Comparison of ENCODE assay signal across 17 cellular contexts in the genomic region with DNA sequence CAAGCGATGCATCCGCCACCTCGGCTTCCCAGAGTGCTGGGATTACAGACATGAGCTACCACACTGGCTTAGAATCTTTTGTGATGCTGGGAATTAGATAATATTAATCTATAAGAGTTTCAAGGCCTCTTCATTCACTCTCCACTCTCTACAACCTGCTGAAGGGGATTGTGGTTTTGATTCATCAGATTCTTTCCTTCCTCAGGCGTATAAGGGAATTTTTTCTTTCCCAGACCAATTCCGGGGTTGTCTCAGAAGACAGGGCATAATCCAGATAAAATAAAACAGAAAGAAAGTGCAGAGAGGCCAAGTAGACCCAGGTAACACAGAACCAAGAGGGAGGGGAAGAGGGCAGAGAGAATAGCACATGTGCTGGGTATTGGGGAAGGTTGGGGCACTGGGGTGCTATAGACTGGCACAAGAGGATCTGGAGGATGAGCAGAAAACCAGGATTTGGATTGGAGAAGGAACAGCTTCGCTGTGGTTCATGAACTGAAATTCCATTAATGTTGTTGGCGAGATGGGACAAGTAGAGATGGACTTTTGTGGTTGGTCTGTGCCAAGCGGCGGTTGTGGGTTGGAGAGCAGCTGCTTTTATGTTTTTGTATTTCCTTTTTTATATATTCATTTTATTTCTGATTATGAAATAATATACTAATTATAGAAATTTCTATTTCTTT. TPM values are rescaled to one million over a fixed set of nuclear protein-coding genes. Genes with fewer than 3 reads are reported as not detected.
DNase-seq lines count a peak whose midpoint lies in the region; ATAC-seq and TF ChIP-seq lines count a peak whose summit lies in the region.
"Had no signal": no experiment of that assay in that cellular context is flagged by ENCODE, and none has a peak within 500 bp of the region (broad histone marks: within the 10 kb centered on the region; RNA-seq: fewer than 3 reads in every experiment).

No MANE protein-coding gene starts in this region.

- H3K27me3 Mint-ChIP-seq in activated T-cell treated with anti-CD3 and anti-CD28 coated beads, Interleukin-2, amount 50 U/mL, for 4 hours (ENCODE audit: low read depth): no peaks in the 10 kb centered on the region
- H3K27me3 Mint-ChIP-seq in activated CD4-positive, alpha-beta memory T cell treated with anti-CD3 and anti-CD28 coated beads, Interleukin-2, amount 10 ng/mL, durations not matched to agents 7 days and 5 days: no peaks in the 10 kb centered on the region
- no peaks in the 10 kb centered on the region for H3K27me3 Mint-ChIP-seq in stimulated activated naive B cell treated with anti-CD40 and anti-IgM and Interleukin-4, amounts not matched to agents 10 μg/mL and 1 μg/mL and 100 μg/mL, for 72 hours

- WGBS in esophagus squamous epithelium, 2 donors: 65 to 68% methylated on average over 9 of the region's 9 CpGs

- intact Hi-C loops in esophagus squamous epithelium (cut with DNase I): no loop called here

- H3K9me3 Mint-ChIP-seq in activated T-cell treated with anti-CD3 and anti-CD28 coated beads, Interleukin-2, amount 50 U/mL, for 4 hours: no peaks in the 10 kb centered on the region
- H3K9me3 Mint-ChIP-seq in activated CD4-positive, alpha-beta memory T cell treated with anti-CD3 and anti-CD28 coated beads, Interleukin-2, amount 10 ng/mL, durations not matched to agents 7 days and 5 days: no peaks in the 10 kb centered on the region
- peaks cover 0 to 2% of the 10 kb centered on the region in 2 donors for H3K9me3 Mint-ChIP-seq in stimulated activated naive B cell treated with anti-CD40 and anti-IgM and Interleukin-4, amounts not matched to agents 10 μg/mL and 1 μg/mL and 100 μg/mL, for 72 hours

- H3K36me3 Mint-ChIP-seq in activated T-cell treated with anti-CD3 and anti-CD28 coated beads, Interleukin-2, amount 50 U/mL, for 4 hours (ENCODE audit: insufficient read depth): peaks cover 24% of the 10 kb centered on the region
- H3K36me3 Mint-ChIP-seq in activated CD4-positive, alpha-beta memory T cell treated with anti-CD3 and anti-CD28 coated beads, Interleukin-2, amount 10 ng/mL, durations not matched to agents 7 days and 5 days (ENCODE audit: low read depth): peaks cover 73% of the 10 kb centered on the region
- peaks cover 33 to 40% of the 10 kb centered on the region in 2 donors for H3K36me3 Mint-ChIP-seq in stimulated activated naive B cell treated with anti-CD40 and anti-IgM and Interleukin-4, amounts not matched to agents 10 μg/mL and 1 μg/mL and 100 μg/mL, for 72 hours

- H3K4me1 ChIP-seq in esophagus squamous epithelium: peaks cover 19 to 68% (median 40%) of the 10 kb centered on the region in 3 donors

- POLR2A ChIA-PET in activated CD4-positive, alpha-beta memory T cell treated with anti-CD3 and anti-CD28 coated beads, Interleukin-2, amount 10 ng/mL, durations not matched to agents 7 days and 5 days (lab: Charles Lee): interaction anchor here (0.6 to 2.9 kb wide), 3 partner anchors 11 to 309 kb away, joined by 3 to 10 read pairs (median 5); a partner anchor contains a TSS

- no peak for TF ChIP-seq CTCF in esophagus squamous epithelium (IDR thresholded peaks at IDR 0.05)

- peak overlapping the region; percentile 29 for H3K4me3 Mint-ChIP-seq in activated T-cell treated with anti-CD3 and anti-CD28 coated beads, Interleukin-2, amount 50 U/mL, for 4 hours
- no peak overlapping the region for H3K4me3 Mint-ChIP-seq in activated CD4-positive, alpha-beta memory T cell treated with anti-CD3 and anti-CD28 coated beads, Interleukin-2, amount 10 ng/mL, durations not matched to agents 7 days and 5 days
- H3K4me3 Mint-ChIP-seq in stimulated activated naive B cell treated with anti-CD40 and anti-IgM and Interleukin-4, amounts not matched to agents 10 μg/mL and 1 μg/mL and 100 μg/mL, for 72 hours: no peak overlapping the region

- H3K27ac Mint-ChIP-seq in activated CD4-positive, alpha-beta memory T cell treated with anti-CD3 and anti-CD28 coated beads, Interleukin-2, amount 10 ng/mL, durations not matched to agents 7 days and 5 days: peak overlapping the region; percentile 17
- H3K27ac Mint-ChIP-seq in stimulated activated naive B cell treated with anti-CD40 and anti-IgM and Interleukin-4, amounts not matched to agents 10 μg/mL and 1 μg/mL and 100 μg/mL, for 72 hours: peak overlapping the region; percentile 42

- H3K4me3 ChIP-seq in esophagus squamous epithelium: no peak overlapping the region
- H3K4me3 ChIP-seq: lung, ovary, SJCRH30, transverse colon had no signal

- CTCF ChIA-PET in activated CD4-positive, alpha-beta memory T cell treated with anti-CD3 and anti-CD28 coated beads, Interleukin-2, amount 10 ng/mL, durations not matched to agents 7 days and 5 days (lab: Charles Lee): interaction anchor here (0.6 to 0.7 kb wide), 2 partner anchors 33 to 92 kb away, joined by 3 to 4 read pairs; no protein-coding TSS in a partner anchor

- no peaks in the 10 kb centered on the region for H3K9me3 ChIP-seq in esophagus squamous epithelium
- H3K9me3 ChIP-seq: ovary, SJCRH30, transverse colon had no signal

- peaks cover 73% of the 10 kb centered on the region for H3K4me1 Mint-ChIP-seq in activated T-cell treated with anti-CD3 and anti-CD28 coated beads, Interleukin-2, amount 50 U/mL, for 4 hours (ENCODE audit: low read depth)
- H3K4me1 Mint-ChIP-seq in activated CD4-positive, alpha-beta memory T cell treated with anti-CD3 and anti-CD28 coated beads, Interleukin-2, amount 10 ng/mL, durations not matched to agents 7 days and 5 days: peaks cover 68% of the 10 kb centered on the region
- peaks cover 31 to 50% of the 10 kb centered on the region in 2 donors for H3K4me1 Mint-ChIP-seq in stimulated activated naive B cell treated with anti-CD40 and anti-IgM and Interleukin-4, amounts not matched to agents 10 μg/mL and 1 μg/mL and 100 μg/mL, for 72 hours

- no peaks in the 10 kb centered on the region for H3K27me3 ChIP-seq in esophagus squamous epithelium
- H3K27me3 ChIP-seq: ovary, SJCRH30, transverse colon had no signal

- ATAC-seq in activated T-cell treated with anti-CD3 and anti-CD28 coated beads, Interleukin-2, amount 50 U/mL, for 4 hours: no peak
- ATAC-seq in stimulated activated naive B cell treated with anti-CD40 and anti-IgM and Interleukin-4, amounts not matched to agents 10 μg/mL and 1 μg/mL and 100 μg/mL, for 72 hours (replicated peaks): no peak
- no peak for ATAC-seq in HG03097 (IDR thresholded peaks at IDR 0.05; ENCODE audit: low FRiP score, unreplicated experiment)

- DNase-seq in activated T-cell treated with anti-CD3 and anti-CD28 coated beads, Interleukin-2, amount 50 U/mL, for 4 hours: no peak
- DNase-seq in activated T-cell treated with anti-CD3 and anti-CD28 coated beads for 4 hours (no peak), epithelial cell of prostate (ENCODE audit: low read depth, low spot score) (no peak), esophagus squamous epithelium (lab: John Stamatoyannopoulos, UW) (no peak)
- DNase-seq in activated CD4-positive, alpha-beta memory T cell treated with anti-CD3 and anti-CD28 coated beads, Interleukin-2, amount 10 ng/mL, durations not matched to agents 7 days and 5 days: no peak
- DNase-seq in stimulated activated naive B cell treated with anti-CD40 and anti-IgM and Interleukin-4, amounts not matched to agents 10 μg/mL and 1 μg/mL and 100 μg/mL, for 72 hours: no peak
- DNase-seq in effector CD4-positive, alpha-beta T cell: no peak
- DNase-seq: activated effector memory CD4-positive, alpha-beta T cell treated with anti-CD3 and anti-CD28 coated beads, Interleukin-2, amount 50 U/mL, for 16 hours; DMS 273 treated with DMSO at 0.1 percent for 48 hours; NCI-H2227 treated with DMSO at 0.1 percent for 48 hours; ovary; SJCRH30; stimulated activated CD4-positive, alpha-beta T cell treated with anti-CD3 and anti-CD28 coated beads, Interleukin-12 subunit alpha, Interleukin-12 subunit beta, amount 100 ng/mL, for 4 hours; transverse colon; WERI-Rb-1 had no signal

- H3K36me3 ChIP-seq in esophagus squamous epithelium: peaks cover 0 to 38% (median 8%) of the 10 kb centered on the region in 3 donors
- H3K36me3 ChIP-seq: ovary, SJCRH30, WERI-Rb-1 had no signal

- H3K27ac ChIP-seq in epithelial cell of prostate: peak overlapping the region; percentile 50
- peak overlapping the region in 1 of 4 donors; percentile 25 for H3K27ac ChIP-seq in esophagus squamous epithelium
- H3K27ac ChIP-seq: ovary, SJCRH30, transverse colon, WERI-Rb-1 had no signal

- no peak for TF ChIP-seq POLR2A in esophagus squamous epithelium (IDR thresholded peaks at IDR 0.05)

RNA-seq across cellular contexts. Expression of a gene that starts 12.8 kb away (rescaled TPM):
- 10 to 100 TPM; 50.1 to 58.6 (median 58.5) TPM for total RNA-seq in activated T-cell treated with anti-CD3 and anti-CD28 coated beads, Interleukin-2, amount 50 U/mL, for 4 hours
- 100 to 1,000 TPM; 179 to 182 TPM for total RNA-seq in activated CD4-positive, alpha-beta memory T cell treated with anti-CD3 and anti-CD28 coated beads, Interleukin-2, amount 10 ng/mL, durations not matched to agents 7 days and 5 days
- total RNA-seq in esophagus squamous epithelium: 100 to 1,000 TPM in 1 of 4 donors, 10 to 100 TPM in 3; 35.9 to 101 (median 63.0) TPM

RNA-seq across cellular contexts. Expression of a gene that starts 17.4 kb away (rescaled TPM):
- 10 to 100 TPM; 59.3 to 62.6 (median 61.6) TPM for total RNA-seq in activated T-cell treated with anti-CD3 and anti-CD28 coated beads, Interleukin-2, amount 50 U/mL, for 4 hours
- 10 to 100 TPM; 93.1 to 96.9 TPM for total RNA-seq in activated CD4-positive, alpha-beta memory T cell treated with anti-CD3 and anti-CD28 coated beads, Interleukin-2, amount 10 ng/mL, durations not matched to agents 7 days and 5 days
- total RNA-seq in esophagus squamous epithelium: 10 to 100 TPM; 33.3 to 63.3 (median 52.7) TPM

RNA-seq across cellular contexts. Expression of a gene that starts 24.8 kb away (rescaled TPM):
- not detected for total RNA-seq in activated T-cell treated with anti-CD3 and anti-CD28 coated beads, Interleukin-2, amount 50 U/mL, for 4 hours
- not detected for total RNA-seq in activated CD4-positive, alpha-beta memory T cell treated with anti-CD3 and anti-CD28 coated beads, Interleukin-2, amount 10 ng/mL, durations not matched to agents 7 days and 5 days
- under 1 TPM in 1 of 4 donors, not detected in 3; under 0.01 TPM for total RNA-seq in esophagus squamous epithelium

RNA-seq across cellular contexts. Expression of a gene that starts 45.4 kb away (rescaled TPM):
- 10 to 100 TPM; 21.0 to 27.4 (median 23.6) TPM for total RNA-seq in activated T-cell treated with anti-CD3 and anti-CD28 coated beads, Interleukin-2, amount 50 U/mL, for 4 hours
- 10 to 100 TPM; 57.4 to 58.0 TPM for total RNA-seq in activated CD4-positive, alpha-beta memory T cell treated with anti-CD3 and anti-CD28 coated beads, Interleukin-2, amount 10 ng/mL, durations not matched to agents 7 days and 5 days
- total RNA-seq in esophagus squamous epithelium: 10 to 100 TPM; 13.3 to 30.1 (median 19.4) TPM
